ENCODE assay signal across 2 cellular contexts in genomic region chr14:105014032-105014431, GRCh38.
TF ChIP-seq lines count a peak whose summit lies in the region.

No MANE protein-coding gene starts in this region.

TF ChIP-seq in H1, 55 proteins besides CTCF, POLR2A, EP300 and RAD21:
- TF ChIP-seq USF2 (IDR thresholded peaks at IDR 0.05; ENCODE audit: low read length) (no peak), KDM5A (IDR thresholded peaks at IDR 0.05; ENCODE audit: low read length) (no peak), CHD1 (IDR thresholded peaks at IDR 0.05; ENCODE audit: low read depth, low read length) (no peak), TAF7 (optimal IDR thresholded peaks at IDR 0.05; ENCODE audit: borderline replicate concordance, low read depth, low read length) (no peak), HDAC2 (IDR thresholded peaks at IDR 0.05; ENCODE audit: borderline replicate concordance in 1 of 2, low read depth in 2 of 2, low read length in 2 of 2) (no peak), E2F6 (IDR thresholded peaks at IDR 0.05) (no peak), TAF1 (IDR thresholded peaks at IDR 0.05; ENCODE audit: low read depth, low read length) (no peak), ATF2 (IDR thresholded peaks at IDR 0.05; ENCODE audit: low read length) (no peak), SP1 (IDR thresholded peaks at IDR 0.05; ENCODE audit: low read depth, low read length) (no peak), GTF2F1 (IDR thresholded peaks at IDR 0.05; ENCODE audit: borderline replicate concordance, low read depth, low read length) (no peak), SRF (IDR thresholded peaks at IDR 0.05; ENCODE audit: low read depth, low read length) (no peak), MAX (IDR thresholded peaks at IDR 0.05) (no peak), JUND (IDR thresholded peaks at IDR 0.05; ENCODE audit: low read length) (no peak), RBBP5 (IDR thresholded peaks at IDR 0.05; ENCODE audit: borderline replicate concordance, low read depth, low read length) (no peak), POU5F1 (IDR thresholded peaks at IDR 0.05; ENCODE audit: low read depth, low read length) (no peak), NRF1 (IDR thresholded peaks at IDR 0.05; ENCODE audit: low read depth, low read length) (no peak), CBX5 (IDR thresholded peaks at IDR 0.05; ENCODE audit: low read depth, low read length) (no peak), YY1 (IDR thresholded peaks at IDR 0.05; ENCODE audit: low read depth, low read length) (no peak), KDM4A (IDR thresholded peaks at IDR 0.05; ENCODE audit: low read depth, low read length, severe bottlenecking) (no peak)

TF ChIP-seq in HEK293T, 16 proteins besides CTCF, POLR2A, EP300 and RAD21:
- TF ChIP-seq SP1 (IDR thresholded peaks at IDR 0.05) (no peak), CTBP1 (IDR thresholded peaks at IDR 0.05; ENCODE audit: borderline replicate concordance) (no peak), ELF4 (IDR thresholded peaks at IDR 0.05) (no peak), TARDBP (IDR thresholded peaks at IDR 0.05) (no peak), FOXM1 (IDR thresholded peaks at IDR 0.05; ENCODE audit: borderline replicate concordance) (no peak), SUZ12 (IDR thresholded peaks at IDR 0.05) (no peak), LEF1 (IDR thresholded peaks at IDR 0.05; ENCODE audit: borderline replicate concordance) (no peak), PKNOX1 (IDR thresholded peaks at IDR 0.05) (no peak), L3MBTL2 (conservative IDR thresholded peaks at IDR 0.05) (no peak), NFRKB (IDR thresholded peaks at IDR 0.05) (no peak), ZNF384 (IDR thresholded peaks at IDR 0.05) (no peak), HDGF (IDR thresholded peaks at IDR 0.05; ENCODE audit: borderline replicate concordance) (no peak), FOXA1 (IDR thresholded peaks at IDR 0.05) (no peak), FOXK2 (IDR thresholded peaks at IDR 0.05) (no peak), BHLHE40 (IDR thresholded peaks at IDR 0.05; ENCODE audit: borderline replicate concordance) (no peak), ARNT (IDR thresholded peaks at IDR 0.05) (no peak)
